ENCODE assay signal across 16 cellular contexts in the genomic region with DNA sequence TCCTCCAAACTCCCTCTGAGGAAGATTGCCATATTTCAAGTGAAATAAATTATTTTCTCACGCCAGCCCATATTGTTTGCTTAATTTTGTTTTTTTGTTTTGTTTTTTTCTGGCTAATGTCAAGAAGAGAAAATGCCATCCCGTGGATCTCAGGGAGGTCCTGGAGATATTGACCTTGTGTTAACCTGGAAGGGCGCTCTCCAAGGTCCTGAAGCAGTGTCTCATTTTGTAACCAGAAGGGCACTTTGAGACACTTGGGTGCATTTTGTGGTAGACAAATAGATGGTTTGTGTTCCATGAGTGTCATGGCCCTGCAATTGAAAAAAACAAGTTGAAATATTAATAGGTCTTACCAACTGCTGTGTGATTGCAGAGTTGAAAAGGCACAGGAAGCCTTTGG.
A peak's percentile ranks its signal among the peaks of the same experiment; 100 is the strongest.
DNase-seq lines count a peak whose midpoint lies in the region; ATAC-seq, FAIRE-seq and TF ChIP-seq lines count a peak whose summit lies in the region.
"Had no signal": no experiment of that assay in that cellular context is flagged by ENCODE, and none has a peak within 500 bp of the region (broad histone marks: within the 10 kb centered on the region; RNA-seq: fewer than 3 reads in every experiment).

No MANE protein-coding gene starts in this region.

- H3K27me3 Mint-ChIP-seq in effector memory CD8-positive, alpha-beta T cell = no peaks in the 10 kb centered on the region
- H3K27me3 Mint-ChIP-seq: activated T-cell treated with anti-CD3 and anti-CD28 coated beads, Interleukin-2, amount 50 U/mL, for 24 hours had no signal

- no peak for TF ChIP-seq CTCF in SK-N-SH (IDR thresholded peaks at IDR 0.05)
- TF ChIP-seq CTCF in HepG2 (CRISPR knock-in tag; IDR thresholded peaks at IDR 0.05) = no peak

- H3K4me1 ChIP-seq in SK-N-SH (ENCODE audit: control insufficient read depth in 1 of 2, insufficient read depth in 2 of 2, low read depth in 1 of 2, low read length in 1 of 2) (no peaks in the 10 kb centered on the region), HepG2 (ENCODE audit: insufficient read depth, low read length) (no peaks in the 10 kb centered on the region)

- H3K9ac ChIP-seq in SK-N-SH (no peak overlapping the region), HepG2 (ENCODE audit: insufficient read depth, low read depth, low read length) (no peak overlapping the region)
- H3K9ac ChIP-seq: KMS-11 had no signal

- 12% methylated on average over 3 of the region's 3 CpGs for WGBS in SK-N-SH (ENCODE audit: low lambda C conversion rate)
- 3% methylated on average over 3 of the region's 3 CpGs for WGBS in HepG2 (ENCODE audit: low lambda C conversion rate)

- H3K9me3 ChIP-seq in SK-N-SH (peaks cover 3% of the 10 kb centered on the region; the same call in 1 of the 2 replicates), HepG2 (ENCODE audit: low read length) (no peaks in the 10 kb centered on the region)

- no peak overlapping the region for H3K4me3 ChIP-seq in SK-N-SH (ENCODE audit: low read depth in 2 of 2, low read length in 1 of 2)
- H3K4me3 ChIP-seq in HepG2 (replicated peaks in 1 of 3; ENCODE audit: insufficient read depth in 1 of 3, low read depth in 2 of 3, low read length in 3 of 3) = no peak overlapping the region
- H3K4me3 ChIP-seq: skin epidermis had no signal

- POLR2A ChIA-PET in SK-N-SH (lab: Yijun Ruan, JAX) = no interaction called here
- POLR2A ChIA-PET in HEK293T (lab: Yijun Ruan, JAX) = no interaction called here
- POLR2A ChIA-PET in HepG2 (lab: Yijun Ruan, JAX) = no interaction called here

- TF ChIP-seq RAD21 in SK-N-SH (IDR thresholded peaks at IDR 0.05; ENCODE audit: low read length) (no peak), HepG2 (CRISPR knock-in tag; IDR thresholded peaks at IDR 0.05) (no peak)

- H3K4me2 ChIP-seq in SK-N-SH (no peak overlapping the region), HepG2 (ENCODE audit: low read depth, low read length) (no peak overlapping the region)
- H3K4me2 ChIP-seq: KMS-11 had no signal

- H3K79me2 ChIP-seq in SK-N-SH (ENCODE audit: insufficient read depth) = no peaks in the 10 kb centered on the region
- H3K79me2 ChIP-seq in HepG2 (ENCODE audit: insufficient read depth, low read length) = no peaks in the 10 kb centered on the region

- in situ Hi-C loops in SK-MEL-5 (cut with HindIII; ENCODE audit: low pct_unique_long_range_greater_than_20kb, low sequenced_read_pairs) = no loop called here
- in situ Hi-C loops in HepG2 (cut with HindIII; ENCODE audit: extremely low pct_ligation_motif_present, low pct_unique_long_range_greater_than_20kb) = no loop called here

- BruUV-seq in HepG2 (replicated peaks; lab: Mats Ljungman, UMichigan) = no TSS peak

- intact Hi-C loops in HepG2 (cut with micrococcal nuclease; ENCODE audit: unreplicated experiment) = no loop called here
- intact Hi-C loops in Right ventricle myocardium superior (cut with DNase I) = no loop called here

- H3K27ac Mint-ChIP-seq in effector memory CD8-positive, alpha-beta T cell = no peak overlapping the region
- H3K27ac Mint-ChIP-seq: activated T-cell treated with anti-CD3 and anti-CD28 coated beads, Interleukin-2, amount 50 U/mL, for 24 hours; immature natural killer cell; natural killer cell treated with Interleukin-12 subunit alpha and Interleukin-12 subunit beta and Interleukin-15 and Interleukin-18, amount 100 ng/mL, for 72 hours had no signal

- H3K27ac ChIP-seq in SK-N-SH (ENCODE audit: low read depth in 2 of 2, low read length in 1 of 2) (no peak overlapping the region), HepG2 (ENCODE audit: extremely low read length, insufficient read depth, low read length) (no peak overlapping the region)
- H3K27ac ChIP-seq: KMS-11, skin epidermis had no signal

- no peaks in the 10 kb centered on the region for H4K20me1 ChIP-seq in SK-N-SH (ENCODE audit: insufficient read depth)
- no peaks in the 10 kb centered on the region for H4K20me1 ChIP-seq in HepG2 (ENCODE audit: insufficient read depth, low read length)

- H3K9me2 ChIP-seq in SK-N-SH = peaks cover 3% of the 10 kb centered on the region; the same call in 1 of the 2 replicates

- TF ChIP-seq EP300 in SK-N-SH (IDR thresholded peaks at IDR 0.05; ENCODE audit: borderline replicate concordance in 1 of 2, low read depth in 1 of 2, low read length in 1 of 2) (no peak), HepG2 (IDR thresholded peaks at IDR 0.05; ENCODE audit: low read depth in 2 of 2, low read length in 2 of 2) (no peak), HepG2 (CRISPR knock-in tag; IDR thresholded peaks at IDR 0.05; ENCODE audit: borderline replicate concordance) (no peak)

- no peaks in the 10 kb centered on the region for H3K36me3 Mint-ChIP-seq in effector memory CD8-positive, alpha-beta T cell (ENCODE audit: insufficient read depth)
- H3K36me3 Mint-ChIP-seq: immature natural killer cell; natural killer cell treated with Interleukin-12 subunit alpha and Interleukin-12 subunit beta and Interleukin-15 and Interleukin-18, amount 100 ng/mL, for 72 hours had no signal

- no peak for FAIRE-seq in HepG2 (lab: Jason Lieb, UNC)
- FAIRE-seq: bronchial epithelial cell had no signal

- H3K36me3 ChIP-seq in SK-N-SH (replicated peaks in 1 of 2; ENCODE audit: control insufficient read depth in 1 of 2, insufficient read depth in 2 of 2, low read length in 1 of 2) (no peaks in the 10 kb centered on the region), HepG2 (replicated peaks in 1 of 2; ENCODE audit: control insufficient read depth in 1 of 2, insufficient read depth in 2 of 2, low read length in 2 of 2) (no peaks in the 10 kb centered on the region)

- no peak for TF ChIP-seq POLR2A in HepG2 (IDR thresholded peaks at IDR 0.05; ENCODE audit: insufficient read depth in 1 of 2, low read depth in 2 of 2, low read length in 2 of 2)

- CTCF ChIA-PET in SK-N-SH (lab: Yijun Ruan, JAX) = no interaction called here
- CTCF ChIA-PET in HEK293T (lab: Yijun Ruan, JAX) = no interaction called here
- CTCF ChIA-PET in HepG2 (lab: Yijun Ruan, JAX; ENCODE audit: low intra/inter-chr PET ratio, low total read pairs) = no interaction called here

- H3K4me1 Mint-ChIP-seq in effector memory CD8-positive, alpha-beta T cell (ENCODE audit: low read depth in 2 of 2) = no peaks in the 10 kb centered on the region
- H3K4me1 Mint-ChIP-seq: immature natural killer cell had no signal

- H3K27me3 ChIP-seq in SK-N-SH (ENCODE audit: insufficient read depth) (no peaks in the 10 kb centered on the region), HepG2 (ENCODE audit: control insufficient read depth in 1 of 2, insufficient read depth in 2 of 2, low read length in 2 of 2) (no peaks in the 10 kb centered on the region; a peak in 1 of 5 replicates)

- H2AFZ ChIP-seq in SK-N-SH (ENCODE audit: low read depth) = no peak overlapping the region
- H2AFZ ChIP-seq in HepG2 (ENCODE audit: low read length) = no peak overlapping the region

- DNase-seq in SK-N-SH (no peak), HEK293T (ENCODE audit: extremely low spot score) (peak; percentile 10), SK-MEL-5 (ENCODE audit: low read depth, low spot score) (peak; percentile 4), HepG2 (ENCODE audit: low spot score) (peak; percentile 23), NCI-H1092 treated with DMSO at 0.1 percent for 48 hours (lab: John Stamatoyannopoulos, UW) (no peak), Right ventricle myocardium superior (no peak)
- DNase-seq in effector memory CD8-positive, alpha-beta T cell = no peak
- DNase-seq: activated T-cell treated with anti-CD3 and anti-CD28 coated beads, Interleukin-2, amount 50 U/mL, for 24 hours; immature natural killer cell; NCI-H69 had no signal

- no peak overlapping the region for H3K4me3 Mint-ChIP-seq in effector memory CD8-positive, alpha-beta T cell
- H3K4me3 Mint-ChIP-seq: activated T-cell treated with anti-CD3 and anti-CD28 coated beads, Interleukin-2, amount 50 U/mL, for 24 hours; immature natural killer cell; natural killer cell treated with Interleukin-12 subunit alpha and Interleukin-12 subunit beta and Interleukin-15 and Interleukin-18, amount 100 ng/mL, for 72 hours had no signal

- H3F3A ChIP-seq in SK-N-SH (replicated peaks; ENCODE audit: insufficient read depth) = no peaks in the 10 kb centered on the region

- peaks cover 8 to 11% of the 10 kb centered on the region in 2 donors for H3K9me3 Mint-ChIP-seq in effector memory CD8-positive, alpha-beta T cell
- H3K9me3 Mint-ChIP-seq: activated T-cell treated with anti-CD3 and anti-CD28 coated beads, Interleukin-2, amount 50 U/mL, for 24 hours had no signal

- ATAC-seq in SK-N-SH treated with all-trans-retinoic acid at 6 μM for 48 hours = no peak
- ATAC-seq in HepG2 = no peak
- ATAC-seq in effector memory CD8-positive, alpha-beta T cell (replicated peaks) = no peak
- ATAC-seq in Right ventricle myocardium superior (ENCODE audit: poor library complexity) = no peak
- ATAC-seq: esophagus mucosa; natural killer cell treated with Interleukin-12 subunit alpha and Interleukin-12 subunit beta and Interleukin-15 and Interleukin-18, amount 100 ng/mL, for 72 hours had no signal

TF ChIP-seq in HEK293T, 16 proteins besides CTCF, POLR2A, EP300 and RAD21 (continues in another document):
- TF ChIP-seq ARNT (IDR thresholded peaks at IDR 0.05) = no peak
- no peak for TF ChIP-seq BHLHE40 (IDR thresholded peaks at IDR 0.05; ENCODE audit: borderline replicate concordance)
- no peak for TF ChIP-seq L3MBTL2 (conservative IDR thresholded peaks at IDR 0.05)
- TF ChIP-seq NFRKB (IDR thresholded peaks at IDR 0.05) = no peak
- TF ChIP-seq FOXA1 (IDR thresholded peaks at IDR 0.05) = no peak

TF ChIP-seq in HepG2, 621 proteins besides CTCF, POLR2A, EP300 and RAD21 (continues in another document):
- TF ChIP-seq ZNF143 (CRISPR knock-in tag; IDR thresholded peaks at IDR 0.05) (no peak), ZNF292 (CRISPR knock-in tag; IDR thresholded peaks at IDR 0.05; ENCODE audit: borderline replicate concordance, low read depth) (no peak), FOXJ3 (CRISPR knock-in tag; IDR thresholded peaks at IDR 0.05; ENCODE audit: borderline replicate concordance) (no peak), ONECUT2 (CRISPR knock-in tag; IDR thresholded peaks at IDR 0.05) (no peak), KDM4B (CRISPR knock-in tag; IDR thresholded peaks at IDR 0.05) (no peak), ZNF614 (CRISPR knock-in tag; IDR thresholded peaks at IDR 0.05; ENCODE audit: borderline replicate concordance) (no peak), IRF2 (CRISPR knock-in tag; IDR thresholded peaks at IDR 0.05) (peak; percentile 43; the same call in 1 of the 2 replicates), ZNF335 (CRISPR knock-in tag; IDR thresholded peaks at IDR 0.05) (0 out of 2 replicates have a peak, but pooled peaks have one; percentile 19), ELF3 (CRISPR knock-in tag; IDR thresholded peaks at IDR 0.05) (peak; percentile 44; the same call in 1 of the 2 replicates), ZSCAN9 (CRISPR knock-in tag; IDR thresholded peaks at IDR 0.05; ENCODE audit: borderline replicate concordance) (0 out of 2 replicates have a peak, but pooled peaks have one; percentile 47), NPAS2 (CRISPR knock-in tag; IDR thresholded peaks at IDR 0.05; ENCODE audit: borderline replicate concordance) (no peak), TCF7 (IDR thresholded peaks at IDR 0.05; ENCODE audit: low read depth) (no peak), DMAP1 (CRISPR knock-in tag; IDR thresholded peaks at IDR 0.05) (no peak), MAFG (CRISPR knock-in tag; IDR thresholded peaks at IDR 0.05) (no peak)

Comparison
In these comparisons a context has a peak if more than half of its experiments do, and no peak if none do; other contexts are left out.
1. DNase-seq: peak in HEK293T (single experiment), SK-MEL-5 (single experiment) and HepG2 (single experiment); none in SK-N-SH (single experiment), effector memory CD8-positive, alpha-beta T cell (0 of 3), NCI-H1092 treated with DMSO at 0.1 percent for 48 hours (single experiment) and Right ventricle myocardium superior (single experiment).
2. Of the 25 proteins assayed by ChIP-seq in both HepG2 and SK-N-SH: peak only in HepG2: PBX3; only in SK-N-SH: none; in both: REST; in neither: 23.